8 cellular contexts compared by ENCODE assay signal in the genomic region with DNA sequence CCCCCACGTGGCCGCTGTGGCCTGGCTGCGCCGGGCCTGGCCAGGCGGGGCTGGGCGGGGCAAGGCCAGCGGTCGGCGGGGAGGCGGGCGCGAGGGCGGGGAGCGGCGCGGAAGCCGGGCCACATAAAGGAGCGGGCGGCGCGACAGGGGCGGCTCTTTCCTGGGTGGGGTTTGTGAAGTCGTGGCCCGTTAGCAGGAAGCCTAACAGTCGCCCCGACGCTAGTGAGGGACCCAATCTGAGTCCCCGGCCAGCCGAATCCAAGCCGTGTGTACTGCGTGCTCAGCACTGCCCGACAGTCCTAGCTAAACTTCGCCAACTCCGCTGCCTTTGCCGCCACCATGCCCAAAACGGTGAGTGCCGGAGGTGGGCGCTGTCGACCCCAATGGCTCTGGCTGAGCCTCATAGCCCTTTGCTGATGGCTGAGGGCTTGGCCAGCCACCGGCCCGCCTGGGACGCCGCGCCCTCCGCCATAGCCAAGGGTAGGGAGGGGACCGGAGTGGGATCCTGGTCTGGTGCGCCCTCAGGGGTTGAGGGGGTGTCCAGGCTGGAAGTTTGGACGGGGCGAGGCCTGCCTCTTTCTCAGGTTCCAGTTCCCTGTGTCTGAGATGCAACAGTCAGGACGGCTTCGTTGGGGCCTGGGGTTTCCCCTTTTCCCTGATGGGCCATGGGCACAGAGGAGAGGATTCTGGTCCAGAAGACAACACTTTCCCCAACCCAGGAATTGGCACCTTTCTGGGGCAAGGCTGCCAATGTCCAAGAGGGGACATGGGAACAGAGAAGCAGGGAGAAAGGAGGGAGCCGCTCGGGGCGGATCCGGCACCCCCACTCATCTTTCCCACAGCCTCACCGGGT. TPM values are rescaled to one million over a fixed set of nuclear protein-coding genes. Genes with fewer than 3 reads are reported as not detected.
DNase-seq lines count a peak whose midpoint lies in the region; ATAC-seq and TF ChIP-seq lines count a peak whose summit lies in the region.

A gene (plus strand): TSS at position 152 of the 853 bp plus-strand sequence. CDS start 188 bp downstream, at position 340.

- H3K4me3 ChIP-seq in WI38 (ENCODE audit: low read depth, low read length) = peak within 1 kb of the TSS; percentile 82
- H3K4me3 ChIP-seq in cardiac fibroblast (replicated peaks in 1 of 2; ENCODE audit: low read depth in 2 of 2, low read length in 2 of 2) = peak within 1 kb of the TSS; percentile 71 to 84
- peak within 1 kb of the TSS; percentile 59 for H3K4me3 ChIP-seq in kidney epithelial cell (ENCODE audit: low read depth, low read length)

- DNase-seq in ELF-1 (ENCODE audit: low read depth, low spot score) (peak; percentile 84), LHCN-M2 (ENCODE audit: low read depth) (peak; percentile 49), cardiac fibroblast (ENCODE audit: low read depth in 2 of 2) (peak; percentile 62 to 66), kidney epithelial cell (ENCODE audit: low read depth) (no peak), NCI-H1436 treated with DMSO at 0.1 percent for 48 hours (lab: John Stamatoyannopoulos, UW) (no peak)
- DNase-seq in stimulated activated CD4-positive, alpha-beta T cell treated with anti-CD3 and anti-CD28 coated beads, Interleukin-1b, Interleukin-23, amount 100 ng/mL, for 4 hours (ENCODE audit: low read depth in 2 of 2) = peak; percentile 56 to 69

- H3K36me3 ChIP-seq in kidney epithelial cell (ENCODE audit: control insufficient read depth, insufficient read depth, low read length) = no peaks in the 10 kb centered on the region

- TF ChIP-seq CTCF in WI38 (IDR thresholded peaks at IDR 0.05; ENCODE audit: low read depth, low read length) (0 out of 2 replicates have a peak, but pooled peaks have one; percentile 4), cardiac fibroblast (IDR thresholded peaks at IDR 0.05; ENCODE audit: low read depth, low read length) (peak; percentile 9), kidney epithelial cell (IDR thresholded peaks at IDR 0.05; ENCODE audit: insufficient read depth, low read length, poor library complexity, severe bottlenecking) (peak; percentile 33)

- no peaks in the 10 kb centered on the region for H3K27me3 ChIP-seq in kidney epithelial cell (ENCODE audit: control insufficient read depth, insufficient read depth, low read length)

- ATAC-seq in GM21717 (IDR thresholded peaks at IDR 0.05; ENCODE audit: unreplicated experiment) = peak; percentile 81

RNA-seq across cellular contexts. Expression of the gene that starts here (rescaled TPM):
- 326 and 341 TPM in 2 replicates for total RNA-seq in LHCN-M2 (2014; rRNA removed)
- polyA plus RNA-seq in LHCN-M2 (2012) = 453 TPM
- 402 TPM in 2 replicates for total RNA-seq in kidney epithelial cell

Comparison
In these comparisons a context has a peak if more than half of its experiments do, and no peak if none do; other contexts are left out.
1. DNase-seq: peak in ELF-1 (single experiment), LHCN-M2 (single experiment), cardiac fibroblast (2 of 2) and stimulated activated CD4-positive, alpha-beta T cell treated with anti-CD3 and anti-CD28 coated beads, Interleukin-1b, Interleukin-23, amount 100 ng/mL, for 4 hours (2 of 2); none in kidney epithelial cell (single experiment) and NCI-H1436 treated with DMSO at 0.1 percent for 48 hours (single experiment).
2. Peak in every context shown above with its lines, with median percentiles within 50 percentile points of each other: H3K4me3 ChIP-seq and CTCF ChIP-seq.